Comparison of ENCODE assay signal across 8 cellular contexts in the genomic region with DNA sequence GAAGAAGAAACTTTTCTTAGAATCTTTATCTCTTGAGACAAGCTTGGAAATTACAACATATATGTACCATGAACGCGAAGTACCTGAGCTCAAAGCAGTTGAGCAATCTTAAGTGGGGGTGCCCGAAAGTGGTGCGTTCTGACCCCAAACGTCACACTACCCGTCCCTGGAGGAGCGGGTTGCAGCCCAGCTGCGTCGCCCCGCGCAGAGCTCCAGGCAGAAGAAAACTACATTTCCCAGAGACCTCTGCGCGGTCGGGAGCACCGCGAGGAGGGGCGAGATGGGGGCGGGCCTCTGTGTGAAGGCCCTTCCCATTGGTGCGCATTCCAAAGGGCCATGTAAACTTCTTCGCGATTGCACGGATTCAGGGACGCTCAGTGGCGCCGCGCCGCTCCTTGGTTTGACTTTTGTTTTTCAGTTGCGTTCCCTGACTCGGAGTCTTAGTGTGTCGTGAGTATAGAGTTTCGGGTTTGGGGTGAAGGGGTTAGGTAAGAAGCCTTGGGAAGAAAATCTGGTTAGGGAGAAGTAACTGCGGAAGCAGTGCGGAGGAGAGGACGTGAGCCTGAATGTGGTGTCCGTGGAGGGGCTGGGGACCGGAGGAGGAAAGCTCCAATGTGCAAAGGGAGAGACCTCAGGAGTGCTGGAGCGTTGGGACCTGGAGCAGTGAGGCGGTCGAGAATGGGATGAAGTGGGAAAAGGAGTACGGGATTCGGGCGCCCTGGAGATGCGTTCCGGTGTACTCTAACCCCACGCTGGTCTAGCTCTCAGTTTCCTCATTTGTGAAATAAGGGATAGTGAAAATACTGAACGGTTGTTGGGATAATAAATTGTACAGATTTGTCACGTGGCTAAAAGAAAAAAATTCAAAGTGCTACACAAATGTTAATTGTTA. TPM values are rescaled to one million over a fixed set of nuclear protein-coding genes. Genes with fewer than 3 reads are reported as not detected.
A peak's percentile ranks its signal among the peaks of the same experiment; 100 is the strongest.
DNase-seq lines count a peak whose midpoint lies in the region; ATAC-seq and TF ChIP-seq lines count a peak whose summit lies in the region.

A gene (plus strand): TSS at position 410 of the 892 bp plus-strand sequence. CDS start 7,740 bp downstream, outside the sequence.

- peak; percentile 99 for DNase-seq in AG20443 (ENCODE audit: low spot score)
- DNase-seq in activated CD4-positive, alpha-beta T cell treated with anti-CD3 and anti-CD28 coated beads, Interleukin-2, amount 50 U/mL, for 1 hour, result peak; percentile 91
- peak; percentile 99 for DNase-seq in endodermal cell
- DNase-seq in stimulated activated CD8-positive, alpha-beta memory T cell treated with anti-CD3 and anti-CD28 coated beads, Interleukin-4, amount 100 ng/mL, for 4 hours (ENCODE audit: low read depth in 2 of 2, low spot score in 1 of 2), result peak; percentile 77 to 79
- no peak for DNase-seq in NCI-H1092 treated with DMSO at 0.1 percent for 48 hours (lab: John Stamatoyannopoulos, UW)

- WGBS in endodermal cell (ENCODE audit: insufficient coverage in 1 of 2, insufficient read length in 1 of 2), 2 experiments, result 0 to 1% methylated on average over 25 to 47 of the region's 47 CpGs

- peaks cover 8% of the 10 kb centered on the region for H3K36me3 ChIP-seq in endodermal cell (ENCODE audit: control insufficient read depth, insufficient read depth, low read length)

- ATAC-seq in GM19372 (IDR thresholded peaks at IDR 0.05; ENCODE audit: low read depth, unreplicated experiment) (peak; percentile 99), HG03558 (IDR thresholded peaks at IDR 0.05; ENCODE audit: extremely low read depth, unreplicated experiment) (peak; percentile 96)

- peaks cover 9% of the 10 kb centered on the region for H3K27me3 Mint-ChIP-seq in endodermal cell (ENCODE audit: insufficient read depth)

- H3K9ac ChIP-seq in endodermal cell (ENCODE audit: extremely low read depth, low read length, poor library complexity, severe bottlenecking), result peak within 1 kb of the TSS; percentile 95

- no peaks in the 10 kb centered on the region for H3K4me1 ChIP-seq in endodermal cell (ENCODE audit: control insufficient read depth, insufficient read depth, low read length)
- H3K4me1 ChIP-seq in mononuclear cell (ENCODE audit: insufficient read depth, low read length), result peaks cover 9% of the 10 kb centered on the region

- H3K9me3 ChIP-seq in endodermal cell (ENCODE audit: control insufficient read depth, low read length) (no peaks in the 10 kb centered on the region), mononuclear cell (ENCODE audit: low read depth, low read length) (no peaks in the 10 kb centered on the region)

- H3K27me3 ChIP-seq in endodermal cell (ENCODE audit: control insufficient read depth, insufficient read depth, low read length, poor library complexity, severe bottlenecking), result no peaks in the 10 kb centered on the region
- H3K27me3 ChIP-seq in mononuclear cell (ENCODE audit: insufficient read depth, low read length), result no peaks in the 10 kb centered on the region

- H3K9me3 Mint-ChIP-seq in endodermal cell, result no peaks in the 10 kb centered on the region

- no peaks in the 10 kb centered on the region for H3K4me1 Mint-ChIP-seq in endodermal cell

- no peak for TF ChIP-seq CTCF in endodermal cell (conservative IDR thresholded peaks at IDR 0.05)

- H3K27ac ChIP-seq in endodermal cell (ENCODE audit: low read depth, low read length), result peak within 1 kb of the TSS; percentile 89

- peaks cover 12% of the 10 kb centered on the region for H3K36me3 Mint-ChIP-seq in endodermal cell (ENCODE audit: low read depth)

- no peak within 1 kb of the TSS for H3K4me3 Mint-ChIP-seq in endodermal cell

- H3K27ac Mint-ChIP-seq in endodermal cell, result no peak within 1 kb of the TSS

- H3K4me3 ChIP-seq in endodermal cell (ENCODE audit: low read length) (peak within 1 kb of the TSS; percentile 98), mononuclear cell (ENCODE audit: low read length) (peak within 1 kb of the TSS; percentile 60)

RNA-seq across cellular contexts. Expression of the gene that starts here (rescaled TPM):
- total RNA-seq in endodermal cell (10 to 100 TPM; 26.4 to 39.1 TPM), mononuclear cell (8.4 TPM)
- polyA plus RNA-seq in endodermal cell (2013, experiment 1 of 2), result 27.5 TPM
- 23.6 TPM for polyA plus RNA-seq in endodermal cell (2013, experiment 2 of 2)
